ENCODE assay signal across 17 cellular contexts in genomic region chr7:45874408-45875131, GRCh38. TPM values are rescaled to one million over a fixed set of nuclear protein-coding genes. Genes with fewer than 3 reads are reported as not detected.
DNase-seq lines count a peak whose midpoint lies in the region; ATAC-seq and TF ChIP-seq lines count a peak whose summit lies in the region.
"Had no signal": no experiment of that assay in that cellular context is flagged by ENCODE, and none has a peak within 500 bp of the region (broad histone marks: within the 10 kb centered on the region; RNA-seq: fewer than 3 reads in every experiment).

No MANE protein-coding gene starts in this region.

- TF ChIP-seq CTCF in RWPE2 (IDR thresholded peaks at IDR 0.05; ENCODE audit: poor library complexity, severe bottlenecking) (no peak), smooth muscle cell (IDR thresholded peaks at IDR 0.05; ENCODE audit: borderline replicate concordance, insufficient read depth, poor library complexity, severe bottlenecking) (no peak)

- no peak overlapping the region for H3K4me3 ChIP-seq in RWPE2 (ENCODE audit: severe bottlenecking)
- no peak overlapping the region for H3K4me3 ChIP-seq in smooth muscle cell
- H3K4me3 ChIP-seq: body of pancreas, thyroid gland had no signal

- DNase-seq in DMS53 (lab: John Stamatoyannopoulos, UW) (peak; percentile 10), DMS53 treated with DMSO at 0.1 percent for 48 hours (lab: John Stamatoyannopoulos, UW; ENCODE audit: unreplicated experiment) (no peak), RWPE2 (ENCODE audit: low spot score) (no peak), fibroblast of gingiva (ENCODE audit: low read depth) (peak; percentile 25), smooth muscle cell (lab: John Stamatoyannopoulos, UW; ENCODE audit: unreplicated experiment) (no peak), superior temporal gyrus (ENCODE audit: extremely low spot score) (no peak)
- DNase-seq in stimulated activated CD4-positive, alpha-beta T cell treated with anti-CD3 and anti-CD28 coated beads, Interleukin-12 subunit alpha, Interleukin-12 subunit beta, amount 100 ng/mL, for 4 hours, result no peak
- DNase-seq in stimulated activated CD4-positive, alpha-beta T cell treated with anti-CD3 and anti-CD28 coated beads, Interleukin-2, amount 100 ng/mL, for 48 hours, result no peak
- DNase-seq: activated T-cell treated with anti-CD3 and anti-CD28 coated beads, Interleukin-2, amount 50 U/mL, for 72 hours; body of pancreas; DND-41; naive thymus-derived CD8-positive, alpha-beta T cell; NCI-H1417; thyroid gland had no signal

- ATAC-seq in RWPE2 (ENCODE audit: low read depth), result peak; percentile 87
- ATAC-seq: activated T-cell treated with anti-CD3 and anti-CD28 coated beads, Interleukin-2, amount 50 U/mL, for 72 hours; body of pancreas; naive thymus-derived CD8-positive, alpha-beta T cell had no signal

- H3K27me3 ChIP-seq in RWPE2 (ENCODE audit: insufficient read depth, poor library complexity, severe bottlenecking) (no peaks in the 10 kb centered on the region), smooth muscle cell (ENCODE audit: low read depth) (no peaks in the 10 kb centered on the region)
- H3K27me3 ChIP-seq: body of pancreas, thyroid gland had no signal

- H3K27ac ChIP-seq in RWPE2 (ENCODE audit: poor library complexity, severe bottlenecking) (no peak overlapping the region), smooth muscle cell (ENCODE audit: low read depth) (peak overlapping the region; percentile 60)
- H3K27ac ChIP-seq: 22Rv1, body of pancreas, thyroid gland had no signal

- no peak overlapping the region for H2AFZ ChIP-seq in smooth muscle cell (ENCODE audit: low read depth)

- H3K9ac ChIP-seq in smooth muscle cell (ENCODE audit: low read depth), result no peak overlapping the region

- no peaks in the 10 kb centered on the region for H3K79me2 ChIP-seq in smooth muscle cell (ENCODE audit: low read depth)

- peak overlapping the region; percentile 36 for H3K4me2 ChIP-seq in smooth muscle cell

- H3K4me1 ChIP-seq in RWPE2 (ENCODE audit: insufficient read depth, poor library complexity, severe bottlenecking) (no peaks in the 10 kb centered on the region), smooth muscle cell (ENCODE audit: low read depth) (no peaks in the 10 kb centered on the region)
- H3K4me1 ChIP-seq: body of pancreas, thyroid gland had no signal

- H3F3A ChIP-seq in smooth muscle cell (ENCODE audit: low read depth), result no peaks in the 10 kb centered on the region

- H3K9me3 ChIP-seq in RWPE2 (ENCODE audit: severe bottlenecking) (no peaks in the 10 kb centered on the region), smooth muscle cell (replicated peaks; ENCODE audit: low read depth) (no peaks in the 10 kb centered on the region)
- H3K9me3 ChIP-seq: thyroid gland had no signal

- H4K20me1 ChIP-seq in smooth muscle cell (ENCODE audit: low read depth), result no peaks in the 10 kb centered on the region

- WGBS in smooth muscle cell (ENCODE audit: low lambda C conversion rate), result 92% methylated on average over 8 of the region's 8 CpGs

- no peaks in the 10 kb centered on the region for H3K36me3 ChIP-seq in RWPE2 (ENCODE audit: low read depth)
- no peaks in the 10 kb centered on the region for H3K36me3 ChIP-seq in smooth muscle cell (ENCODE audit: low read depth)
- H3K36me3 ChIP-seq: thyroid gland had no signal

RNA-seq across cellular contexts. Expression of gene CCDC201, which starts 1.7 kb away (rescaled TPM):
- total RNA-seq in smooth muscle cell, result not detected in 2 replicates
- not detected in 2 replicates for polyA plus RNA-seq in smooth muscle cell
- total RNA-seq: activated T-cell treated with anti-CD3 and anti-CD28 coated beads, Interleukin-2, amount 50 U/mL, for 72 hours; body of pancreas; naive thymus-derived CD8-positive, alpha-beta T cell; skeletal muscle tissue; thyroid gland had no signal
- polyA plus RNA-seq: esophagus; naive thymus-derived CD8-positive, alpha-beta T cell had no signal

RNA-seq across cellular contexts. Expression of gene IGFBP1, which starts 13.7 kb away (rescaled TPM):
- total RNA-seq in smooth muscle cell, result not detected in 2 replicates
- 0.31 TPM in 1 of 2 replicates, not detected in the other for polyA plus RNA-seq in smooth muscle cell
- total RNA-seq: activated T-cell treated with anti-CD3 and anti-CD28 coated beads, Interleukin-2, amount 50 U/mL, for 72 hours; naive thymus-derived CD8-positive, alpha-beta T cell; skeletal muscle tissue; thyroid gland had no signal
- polyA plus RNA-seq: esophagus; naive thymus-derived CD8-positive, alpha-beta T cell had no signal

RNA-seq across cellular contexts. Expression of gene IGFBP3, which starts 46.5 kb away (rescaled TPM):
- 4,025 and 5,098 TPM in 2 replicates for total RNA-seq in smooth muscle cell
- polyA plus RNA-seq in smooth muscle cell, result 1,776 and 1,956 TPM in 2 replicates

Comparison
In these comparisons a context has a peak if more than half of its experiments do, and no peak if none do; other contexts are left out.
1. DNase-seq: peak in DMS53 (single experiment) and fibroblast of gingiva (single experiment); none in DMS53 treated with DMSO at 0.1 percent for 48 hours (single experiment), RWPE2 (single experiment), smooth muscle cell (single experiment), stimulated activated CD4-positive, alpha-beta T cell treated with anti-CD3 and anti-CD28 coated beads, Interleukin-12 subunit alpha, Interleukin-12 subunit beta, amount 100 ng/mL, for 4 hours (single experiment), superior temporal gyrus (single experiment) and stimulated activated CD4-positive, alpha-beta T cell treated with anti-CD3 and anti-CD28 coated beads, Interleukin-2, amount 100 ng/mL, for 48 hours (0 of 2).